In genomic region chr22:46652930-46653331, GRCh38 we compare ENCODE assay signal across 10 cellular contexts. TPM values are rescaled to one million over a fixed set of nuclear protein-coding genes. Genes with fewer than 3 reads are reported as not detected.
DNase-seq lines count a peak whose midpoint lies in the region; ATAC-seq, FAIRE-seq and TF ChIP-seq lines count a peak whose summit lies in the region.
"Had no signal": no experiment of that assay in that cellular context is flagged by ENCODE, and none has a peak within 500 bp of the region (broad histone marks: within the 10 kb centered on the region; RNA-seq: fewer than 3 reads in every experiment).

No MANE protein-coding gene starts in this region.

- no CpG with 5 or more reads among the region's 22 CpGs for WGBS in neuronal stem cell (ENCODE audit: extremely low coverage in 2 of 2, insufficient read length in 2 of 2, insufficient replicate concordance in 1 of 2), 2 donors

- no peak for TF ChIP-seq CTCF in fibroblast of mammary gland (conservative IDR thresholded peaks at IDR 0.05; ENCODE audit: control insufficient read depth, insufficient read depth, low read depth, low read length)

- no peak overlapping the region for H4K91ac ChIP-seq in neuronal stem cell (ENCODE audit: low read depth, low read length, poor library complexity)

- no peak overlapping the region for H2BK15ac ChIP-seq in neuronal stem cell (ENCODE audit: low read length)

- H3K18ac ChIP-seq in neuronal stem cell (ENCODE audit: low read length), result peak overlapping the region; percentile 64

- peak; percentile 73 for DNase-seq in DMS 273 (lab: John Stamatoyannopoulos, UW; ENCODE audit: unreplicated experiment)
- DNase-seq in NCI-H774 (lab: John Stamatoyannopoulos, UW), result peak; percentile 9
- peak; percentile 64 for DNase-seq in fibroblast of mammary gland (ENCODE audit: low read depth)
- no peak for DNase-seq in neuronal stem cell (ENCODE audit: low spot score)
- no peak for DNase-seq in GM19238 (ENCODE audit: insufficient read length, low spot score)
- no peak for DNase-seq in HTR-8/SVneo (ENCODE audit: insufficient read length, low spot score)
- no peak for DNase-seq in stimulated activated CD4-positive, alpha-beta T cell treated with anti-CD3 and anti-CD28 coated beads, Interleukin-12 subunit alpha, Interleukin-12 subunit beta, amount 100 ng/mL, for 4 hours
- DNase-seq: naive B cell had no signal

- no peaks in the 10 kb centered on the region for H3K36me3 ChIP-seq in neuronal stem cell (replicated peaks in 1 of 2; ENCODE audit: control insufficient read depth in 2 of 2, insufficient read depth in 2 of 2, low read length in 2 of 2)

- no peak overlapping the region for H2BK12ac ChIP-seq in neuronal stem cell (ENCODE audit: low read length)

- no peaks in the 10 kb centered on the region for H3K27me3 ChIP-seq in neuronal stem cell (ENCODE audit: control insufficient read depth in 3 of 3, insufficient read depth in 3 of 3, low read depth in 1 of 3, low read length in 3 of 3)

- no peak overlapping the region for H3K4me3 ChIP-seq in fibroblast of mammary gland (ENCODE audit: control insufficient read depth, low read depth, low read length)
- H3K4me3 ChIP-seq in neuronal stem cell (ENCODE audit: low read length in 2 of 2), result no peak overlapping the region

- no peak for ATAC-seq in GM21526 (IDR thresholded peaks at IDR 0.05; ENCODE audit: low FRiP score, unreplicated experiment)

- no peak overlapping the region for H3K23ac ChIP-seq in neuronal stem cell (ENCODE audit: low read depth, low read length, poor library complexity)

- no peak for FAIRE-seq in HTR-8/SVneo (lab: Jason Lieb, UNC)
- FAIRE-seq: D721Med had no signal

- H3K9me3 ChIP-seq in neuronal stem cell (replicated peaks in 1 of 2; ENCODE audit: control insufficient read depth in 2 of 2, insufficient read depth in 1 of 2, low read depth in 1 of 2, low read length in 2 of 2), result no peaks in the 10 kb centered on the region

- peaks cover 8 to 15% of the 10 kb centered on the region in 2 donors for H3K4me1 ChIP-seq in neuronal stem cell (ENCODE audit: control insufficient read depth in 2 of 2, insufficient read depth in 1 of 2, low read depth in 1 of 2, low read length in 2 of 2)

- peak overlapping the region; percentile 4 for H2AK5ac ChIP-seq in neuronal stem cell (ENCODE audit: low read depth, low read length)

- peaks cover 2% of the 10 kb centered on the region for H3K79me1 ChIP-seq in neuronal stem cell (ENCODE audit: low read depth, low read length)

- H3K9ac ChIP-seq in neuronal stem cell (ENCODE audit: low read depth, low read length, poor library complexity), result no peak overlapping the region

- H4K8ac ChIP-seq in neuronal stem cell (ENCODE audit: low read depth, low read length), result no peak overlapping the region

- H3K4ac ChIP-seq in neuronal stem cell (ENCODE audit: low read length), result no peak overlapping the region

- no peak overlapping the region for H2BK5ac ChIP-seq in neuronal stem cell (ENCODE audit: low read length)

- H3K27ac ChIP-seq in neuronal stem cell (replicated peaks; ENCODE audit: low read length), result no peak overlapping the region

- peak overlapping the region; percentile 98 for H3K14ac ChIP-seq in neuronal stem cell (ENCODE audit: low read length)

- no peak overlapping the region for H2BK120ac ChIP-seq in neuronal stem cell (ENCODE audit: low read depth, low read length)

- H2AFZ ChIP-seq in neuronal stem cell (ENCODE audit: low read length), result no peak overlapping the region

- H3K4me2 ChIP-seq in neuronal stem cell (ENCODE audit: insufficient read depth, low read length, poor library complexity, severe bottlenecking), result no peak overlapping the region

RNA-seq across cellular contexts. Expression of gene GRAMD4, which starts 32.7 kb away (rescaled TPM):
- polyA plus RNA-seq in neuronal stem cell (2013, experiment 1 of 2), result 13.1 TPM
- 11.3 TPM for polyA plus RNA-seq in neuronal stem cell (2013, experiment 2 of 2)

Comparison
In these comparisons a context has a peak if more than half of its experiments do, and no peak if none do; other contexts are left out.
1. DNase-seq: peak in DMS 273 (single experiment), NCI-H774 (single experiment) and fibroblast of mammary gland (single experiment); none in neuronal stem cell (single experiment), GM19238 (single experiment), HTR-8/SVneo (single experiment) and stimulated activated CD4-positive, alpha-beta T cell treated with anti-CD3 and anti-CD28 coated beads, Interleukin-12 subunit alpha, Interleukin-12 subunit beta, amount 100 ng/mL, for 4 hours (single experiment).